8 cellular contexts compared by ENCODE assay signal in the genomic region with DNA sequence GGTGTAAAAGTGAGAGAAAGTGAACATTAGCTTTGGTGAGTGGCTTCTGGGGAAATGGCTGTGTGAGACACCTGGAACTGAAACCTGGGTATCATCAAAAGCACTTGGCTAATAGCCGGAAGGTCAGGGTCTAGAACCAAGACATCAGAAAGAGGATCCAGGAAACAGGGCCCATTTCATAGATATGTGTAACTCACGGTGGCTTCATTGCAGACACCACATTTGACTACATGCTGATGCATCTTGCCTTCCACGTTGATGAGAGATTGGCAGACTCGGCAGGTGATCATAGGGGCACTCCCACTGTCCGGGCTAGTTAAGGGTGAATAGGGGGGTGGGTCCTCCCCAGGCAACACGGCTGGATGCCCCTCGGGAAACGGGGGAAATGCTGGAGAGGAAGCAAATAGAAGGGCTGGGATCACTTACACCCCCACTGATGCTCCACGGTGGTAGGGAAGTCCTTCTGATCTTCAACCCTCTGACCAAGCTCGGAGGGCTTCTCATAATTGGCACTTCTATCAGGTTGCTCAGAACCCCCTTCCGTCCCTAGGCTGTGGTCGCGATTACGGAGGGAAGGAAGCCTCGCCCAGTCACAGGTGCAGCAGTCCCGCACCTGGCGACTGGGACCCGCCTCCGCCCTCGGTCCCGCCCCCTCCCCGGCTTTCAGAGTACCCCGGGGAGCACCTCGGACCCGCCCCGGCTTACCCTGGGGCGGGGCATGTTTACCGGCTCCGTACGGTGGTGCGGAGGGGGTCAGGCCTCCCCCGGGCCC. TPM values are rescaled to one million over a fixed set of nuclear protein-coding genes. Genes with fewer than 3 reads are reported as not detected.
DNase-seq lines count a peak whose midpoint lies in the region; ATAC-seq and TF ChIP-seq lines count a peak whose summit lies in the region.

No MANE protein-coding gene starts in this region.

- H3K4me1 Mint-ChIP-seq in activated T-helper 17 cell treated with anti-CD3 and anti-CD28 coated beads, Interleukin-2, amount 50 U/mL, for 72 hours, result peaks cover 18% of the 10 kb centered on the region

- H3K27me3 Mint-ChIP-seq in activated T-helper 17 cell treated with anti-CD3 and anti-CD28 coated beads, Interleukin-2, amount 50 U/mL, for 72 hours, result no peaks in the 10 kb centered on the region

- POLR2A ChIA-PET in HEK293 (lab: Yijun Ruan, JAX), result interaction anchor here (0.9 to 2.6 kb wide), 11 partner anchors 9 to 230 kb away, joined by 3 to 55 read pairs (median 4); partner anchors contain the start of genes PARP2, PNP, RNASE4 and TEP1

- CTCF ChIA-PET in HEK293 (lab: Yijun Ruan, JAX), result interaction anchor here (1.4 kb wide), 1 partner anchor 46 kb away, joined by 10 read pairs; no protein-coding TSS in a partner anchor

- peaks cover 7% of the 10 kb centered on the region for H3K36me3 Mint-ChIP-seq in activated T-helper 17 cell treated with anti-CD3 and anti-CD28 coated beads, Interleukin-2, amount 50 U/mL, for 72 hours (ENCODE audit: low read depth)

- peak overlapping the region; percentile 86 for H3K27ac Mint-ChIP-seq in activated T-helper 17 cell treated with anti-CD3 and anti-CD28 coated beads, Interleukin-2, amount 50 U/mL, for 72 hours

- peak overlapping the region; percentile 85 for H3K4me3 ChIP-seq in HEK293 (ENCODE audit: low read depth, low read length)
- peak overlapping the region; percentile 97 to 98 for H3K4me3 ChIP-seq in prostate gland

- H3K9me3 ChIP-seq in HEK293 (ENCODE audit: control insufficient read depth, insufficient read depth, low read depth, low read length) (no peaks in the 10 kb centered on the region), prostate gland (no peaks in the 10 kb centered on the region)

- no peak for TF ChIP-seq CTCF in HEK293 (tag by site-specific recombination; IDR thresholded peaks at IDR 0.05)
- no peak for TF ChIP-seq CTCF in prostate gland (IDR thresholded peaks at IDR 0.05)

- no peak for ATAC-seq in activated T-helper 17 cell treated with anti-CD3 and anti-CD28 coated beads, Interleukin-2, amount 50 U/mL, for 72 hours (replicated peaks)
- no peak for ATAC-seq in HG02610 (IDR thresholded peaks at IDR 0.05; ENCODE audit: unreplicated experiment)

- H3K9me3 Mint-ChIP-seq in activated T-helper 17 cell treated with anti-CD3 and anti-CD28 coated beads, Interleukin-2, amount 50 U/mL, for 72 hours, result no peaks in the 10 kb centered on the region

- H3K36me3 ChIP-seq in HEK293 (ENCODE audit: control insufficient read depth in 2 of 2, insufficient read depth in 1 of 2, low read length in 2 of 2) (peaks cover 24 to 47% of the 10 kb centered on the region in 2 experiments; a peak in 2 of 3 replicates), prostate gland (peaks cover 0 to 15% of the 10 kb centered on the region in 2 donors)

- 10% methylated on average over 19 of the region's 32 CpGs for WGBS in prostate gland

- H3K4me3 Mint-ChIP-seq in activated T-helper 17 cell treated with anti-CD3 and anti-CD28 coated beads, Interleukin-2, amount 50 U/mL, for 72 hours, result peak overlapping the region; percentile 70

- H3K27ac ChIP-seq in HEK293 (ENCODE audit: extremely low read depth, low read depth, low read length), result peak overlapping the region; percentile 83
- peak overlapping the region; percentile 98 to 99 for H3K27ac ChIP-seq in prostate gland

- TF ChIP-seq POLR2A in prostate gland (IDR thresholded peaks at IDR 0.05), result no peak

- intact Hi-C loops in prostate gland (cut with DNase I), result loop anchor here (5.0 to 10.0 kb wide), 3 partner anchors 152 to 514 kb away; partner anchors contain the start of gene RNASE4

- H3K4me1 ChIP-seq in HEK293 (ENCODE audit: control insufficient read depth, insufficient read depth, low read length) (peaks cover 10% of the 10 kb centered on the region), prostate gland (replicated peaks) (peaks cover 2% of the 10 kb centered on the region)

- DNase-seq in DMS53 (lab: John Stamatoyannopoulos, UW) (peak; percentile 65), NCI-H345 (lab: John Stamatoyannopoulos, UW) (peak; percentile 72), germinal center (ENCODE audit: low spot score) (peak; percentile 73), prostate gland (ENCODE audit: low spot score) (peak; percentile 32), foreskin melanocyte (no peak)

- no peaks in the 10 kb centered on the region for H3K27me3 ChIP-seq in prostate gland (replicated peaks; ENCODE audit: insufficient read depth)

TF ChIP-seq in HEK293, 187 proteins besides CTCF, POLR2A, EP300 and RAD21 (continues in another document):
- TF ChIP-seq ZNF362 (tag by site-specific recombination; IDR thresholded peaks at IDR 0.05) (no peak), YY1 (tag by site-specific recombination; IDR thresholded peaks at IDR 0.05) (0 out of 2 replicates have a peak, but pooled peaks have one; percentile 40), ZNF366 (tag by site-specific recombination; conservative IDR thresholded peaks at IDR 0.05) (no peak), ZBTB1 (tag by site-specific recombination; IDR thresholded peaks at IDR 0.05) (no peak), EGR2 (tag by site-specific recombination; IDR thresholded peaks at IDR 0.05; ENCODE audit: low read depth) (peak; percentile 19; the same call in 1 of the 2 replicates), ZNF701 (tag by site-specific recombination; IDR thresholded peaks at IDR 0.05) (no peak), ZNF677 (tag by site-specific recombination; IDR thresholded peaks at IDR 0.05) (no peak), ZNF514 (tag by site-specific recombination; IDR thresholded peaks at IDR 0.05) (no peak), ZNF624 (tag by site-specific recombination; IDR thresholded peaks at IDR 0.05) (no peak), ZNF600 (tag by site-specific recombination; IDR thresholded peaks at IDR 0.05) (no peak), ZNF837 (tag by site-specific recombination; IDR thresholded peaks at IDR 0.05) (no peak), ZNF175 (tag by site-specific recombination; IDR thresholded peaks at IDR 0.05) (no peak), BCL11B (tag by site-specific recombination; IDR thresholded peaks at IDR 0.05; ENCODE audit: low read depth) (no peak), ZNF404 (tag by site-specific recombination; IDR thresholded peaks at IDR 0.05) (no peak), ZBTB7A (tag by site-specific recombination; IDR thresholded peaks at IDR 0.05; ENCODE audit: low read depth) (no peak), ZNF341 (tag by site-specific recombination; IDR thresholded peaks at IDR 0.05; ENCODE audit: low read depth) (0 out of 2 replicates have a peak, but pooled peaks have one; percentile 44), ZNF211 (tag by site-specific recombination; IDR thresholded peaks at IDR 0.05; ENCODE audit: low read depth) (no peak), SP3 (tag by site-specific recombination; IDR thresholded peaks at IDR 0.05) (peak; percentile 55; the same call in 1 of the 2 replicates), ZNF174 (tag by site-specific recombination; IDR thresholded peaks at IDR 0.05) (no peak), FEZF1 (tag by site-specific recombination; IDR thresholded peaks at IDR 0.05) (no peak)
- TF ChIP-seq, protein P1, sequence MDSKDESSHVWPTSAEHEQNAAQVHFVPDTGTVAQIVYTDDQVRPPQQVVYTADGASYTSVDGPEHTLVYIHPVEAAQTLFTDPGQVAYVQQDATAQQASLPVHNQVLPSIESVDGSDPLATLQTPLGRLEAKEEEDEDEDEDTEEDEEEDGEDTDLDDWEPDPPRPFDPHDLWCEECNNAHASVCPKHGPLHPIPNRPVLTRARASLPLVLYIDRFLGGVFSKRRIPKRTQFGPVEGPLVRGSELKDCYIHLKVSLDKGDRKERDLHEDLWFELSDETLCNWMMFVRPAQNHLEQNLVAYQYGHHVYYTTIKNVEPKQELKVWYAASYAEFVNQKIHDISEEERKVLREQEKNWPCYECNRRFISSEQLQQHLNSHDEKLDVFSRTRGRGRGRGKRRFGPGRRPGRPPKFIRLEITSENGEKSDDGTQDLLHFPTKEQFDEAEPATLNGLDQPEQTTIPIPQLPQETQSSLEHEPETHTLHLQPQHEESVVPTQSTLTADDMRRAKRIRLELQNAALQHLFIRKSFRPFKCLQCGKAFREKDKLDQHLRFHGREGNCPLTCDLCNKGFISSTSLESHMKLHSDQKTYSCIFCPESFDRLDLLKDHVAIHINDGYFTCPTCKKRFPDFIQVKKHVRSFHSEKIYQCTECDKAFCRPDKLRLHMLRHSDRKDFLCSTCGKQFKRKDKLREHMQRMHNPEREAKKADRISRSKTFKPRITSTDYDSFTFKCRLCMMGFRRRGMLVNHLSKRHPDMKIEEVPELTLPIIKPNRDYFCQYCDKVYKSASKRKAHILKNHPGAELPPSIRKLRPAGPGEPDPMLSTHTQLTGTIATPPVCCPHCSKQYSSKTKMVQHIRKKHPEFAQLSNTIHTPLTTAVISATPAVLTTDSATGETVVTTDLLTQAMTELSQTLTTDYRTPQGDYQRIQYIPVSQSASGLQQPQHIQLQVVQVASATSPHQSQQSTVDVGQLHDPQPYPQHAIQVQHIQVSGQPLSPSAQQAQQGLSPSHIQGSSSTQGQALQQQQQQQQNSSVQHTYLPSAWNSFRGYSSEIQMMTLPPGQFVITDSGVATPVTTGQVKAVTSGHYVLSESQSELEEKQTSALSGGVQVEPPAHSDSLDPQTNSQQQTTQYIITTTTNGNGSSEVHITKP (tag by site-specific recombination; IDR thresholded peaks at IDR 0.05), result no peak

RNA-seq across cellular contexts. Expression of gene PIP4P1, which starts 0.6 kb away (rescaled TPM):
- 10 to 100 TPM; 23.1 to 27.4 TPM for total RNA-seq in activated T-helper 17 cell treated with anti-CD3 and anti-CD28 coated beads, Interleukin-2, amount 50 U/mL, for 72 hours
- total RNA-seq in prostate gland, result 10 to 100 TPM; 24.8 to 37.8 TPM

RNA-seq across cellular contexts. Expression of gene APEX1, which starts 5.6 kb away (rescaled TPM):
- total RNA-seq in activated T-helper 17 cell treated with anti-CD3 and anti-CD28 coated beads, Interleukin-2, amount 50 U/mL, for 72 hours, result 100 to 1,000 TPM; 151 to 224 TPM
- 100 to 1,000 TPM; 113 to 178 TPM for total RNA-seq in prostate gland

RNA-seq across cellular contexts. Expression of gene OSGEP, which starts 6.0 kb away (rescaled TPM):
- total RNA-seq in activated T-helper 17 cell treated with anti-CD3 and anti-CD28 coated beads, Interleukin-2, amount 50 U/mL, for 72 hours, result 10 to 100 TPM; 40.5 to 42.3 TPM
- 10 to 100 TPM; 54.2 to 71.7 TPM for total RNA-seq in prostate gland

RNA-seq across cellular contexts. Expression of gene PNP, which starts 8.6 kb away (rescaled TPM):
- total RNA-seq in activated T-helper 17 cell treated with anti-CD3 and anti-CD28 coated beads, Interleukin-2, amount 50 U/mL, for 72 hours, result 100 to 1,000 TPM; 135 to 231 TPM
- 10 to 100 TPM; 14.2 to 20.3 TPM for total RNA-seq in prostate gland

RNA-seq across cellular contexts. Expression of gene KLHL33, which starts 24.7 kb away (rescaled TPM):
- total RNA-seq in activated T-helper 17 cell treated with anti-CD3 and anti-CD28 coated beads, Interleukin-2, amount 50 U/mL, for 72 hours, result under 1 TPM; 0.04 to 0.11 TPM
- total RNA-seq in prostate gland, result 1 to 10 TPM in 1 of 2 donors, under 1 TPM in 1; 0.77 to 1.7 TPM
